10 cellular contexts compared by ENCODE assay signal in genomic region chr10:81875680-81876252, GRCh38. TPM values are rescaled to one million over a fixed set of nuclear protein-coding genes. Genes with fewer than 3 reads are reported as not detected.
DNase-seq lines count a peak whose midpoint lies in the region; ATAC-seq and TF ChIP-seq lines count a peak whose summit lies in the region.
"Had no signal": no experiment of that assay in that cellular context is flagged by ENCODE, and none has a peak within 500 bp of the region (broad histone marks: within the 10 kb centered on the region; RNA-seq: fewer than 3 reads in every experiment).

No MANE protein-coding gene starts in this region.

- H3K9me3 ChIP-seq in BE2C (no peaks in the 10 kb centered on the region), mucosa of descending colon (no peaks in the 10 kb centered on the region)
- no peaks in the 10 kb centered on the region for H3K9me3 ChIP-seq in naive thymus-derived CD4-positive, alpha-beta T cell (ENCODE audit: control insufficient read depth in 2 of 3, low read length in 3 of 3)

- CTCF ChIA-PET in naive thymus-derived CD4-positive, alpha-beta T cell (lab: Charles Lee): no interaction called here

- H3K4me1 ChIP-seq in BE2C (no peaks in the 10 kb centered on the region), mucosa of descending colon (ENCODE audit: low read depth) (no peaks in the 10 kb centered on the region)
- no peaks in the 10 kb centered on the region for H3K4me1 ChIP-seq in naive thymus-derived CD4-positive, alpha-beta T cell (ENCODE audit: control insufficient read depth in 2 of 2, insufficient read depth in 2 of 2, low read length in 2 of 2)

- peaks cover 0 to 4% (median 0%) of the 10 kb centered on the region in 5 donors for H3K36me3 Mint-ChIP-seq in naive thymus-derived CD4-positive, alpha-beta T cell

- peak; percentile 8 for DNase-seq in BE2C
- DNase-seq in GM13976 (ENCODE audit: low spot score): peak; percentile 24
- no peak for DNase-seq in naive thymus-derived CD4-positive, alpha-beta T cell
- no peak for DNase-seq in stimulated activated CD4-positive, alpha-beta T cell treated with anti-CD3 and anti-CD28 coated beads, Interleukin-2, amount 100 ng/mL, for 24 hours
- no peak for DNase-seq in mucosa of descending colon
- DNase-seq: activated CD8-positive, alpha-beta memory T cell treated with anti-CD3 and anti-CD28 coated beads, Interleukin-2, amount 50 U/mL, for 48 hours; NCI-H1092 treated with DMSO at 0.1 percent for 48 hours had no signal

- in situ Hi-C loops in GM13976 (cut with MboI; ENCODE audit: low sequenced_read_pairs, unreplicated experiment): no loop called here

- intact Hi-C loops in naive thymus-derived CD4-positive, alpha-beta T cell (cut with micrococcal nuclease): no loop called here
- intact Hi-C loops in mucosa of descending colon (cut with DNase I, micrococcal nuclease): no loop called here

- peak overlapping the region in 2 of 9 donors; percentile 18 to 42 for H3K27ac Mint-ChIP-seq in naive thymus-derived CD4-positive, alpha-beta T cell

- peaks cover 50 to 74% (median 61%) of the 10 kb centered on the region in 5 donors for H3K27me3 Mint-ChIP-seq in naive thymus-derived CD4-positive, alpha-beta T cell

- H3K4me3 ChIP-seq in BE2C (ENCODE audit: low read depth, low read length): no peak overlapping the region; the same call in 1 of the 2 replicates
- H3K4me3 ChIP-seq in naive thymus-derived CD4-positive, alpha-beta T cell (ENCODE audit: low read length): no peak overlapping the region
- H3K4me3 ChIP-seq in mucosa of descending colon: no peak overlapping the region

- H3K9me3 Mint-ChIP-seq in naive thymus-derived CD4-positive, alpha-beta T cell: peaks cover 0 to 8% (median 0%) of the 10 kb centered on the region in 11 donors

- no peak for ATAC-seq in naive thymus-derived CD4-positive, alpha-beta T cell
- ATAC-seq in HG02870 (IDR thresholded peaks at IDR 0.05; ENCODE audit: unreplicated experiment) (no peak), HG02973 (IDR thresholded peaks at IDR 0.05; ENCODE audit: unreplicated experiment) (no peak), mucosa of descending colon (no peak)

- H3K36me3 ChIP-seq in BE2C: no peaks in the 10 kb centered on the region
- H3K36me3 ChIP-seq in naive thymus-derived CD4-positive, alpha-beta T cell (ENCODE audit: control insufficient read depth in 2 of 3, insufficient read depth in 3 of 3, low read length in 3 of 3): no peaks in the 10 kb centered on the region
- no peaks in the 10 kb centered on the region for H3K36me3 ChIP-seq in mucosa of descending colon (ENCODE audit: low read depth)

- POLR2A ChIA-PET in naive thymus-derived CD4-positive, alpha-beta T cell (lab: Charles Lee): no interaction called here

- H3K27me3 ChIP-seq in BE2C: peaks cover 65% of the 10 kb centered on the region
- peaks cover 0 to 7% of the 10 kb centered on the region in 2 donors for H3K27me3 ChIP-seq in naive thymus-derived CD4-positive, alpha-beta T cell (ENCODE audit: control insufficient read depth in 2 of 2, insufficient read depth in 2 of 2, low read length in 2 of 2)

- peaks cover 8 to 25% (median 17%) of the 10 kb centered on the region in 7 donors for H3K4me1 Mint-ChIP-seq in naive thymus-derived CD4-positive, alpha-beta T cell

- peak overlapping the region; percentile 13 for H3K27ac ChIP-seq in cingulate gyrus (ENCODE audit: low read depth, low read length)
- H3K27ac ChIP-seq in naive thymus-derived CD4-positive, alpha-beta T cell (ENCODE audit: low read depth, low read length): no peak overlapping the region

- H3K4me3 Mint-ChIP-seq in naive thymus-derived CD4-positive, alpha-beta T cell: peak overlapping the region; percentile 63 to 96 (median 78)

- TF ChIP-seq CTCF in BE2C (IDR thresholded peaks at IDR 0.05; ENCODE audit: low read depth, low read length): no peak
- no peak for TF ChIP-seq CTCF in GM13976 (IDR thresholded peaks at IDR 0.05; ENCODE audit: borderline replicate concordance, control extremely low read depth, extremely low read depth, insufficient read depth, missing control alignments)
- no peak for TF ChIP-seq CTCF in mucosa of descending colon (IDR thresholded peaks at IDR 0.05)

RNA-seq across cellular contexts. Expression of gene NRG3, which starts 0.8 kb away (rescaled TPM):
- 7.7 TPM for polyA plus RNA-seq in BE2C (2012; ENCODE audit: insufficient read depth, insufficient read length, low read depth)
- total RNA-seq in naive thymus-derived CD4-positive, alpha-beta T cell: not detected
- not detected for polyA plus RNA-seq in naive thymus-derived CD4-positive, alpha-beta T cell
- total RNA-seq in mucosa of descending colon: under 1 TPM; 0.12 to 0.73 (median 0.23) TPM

Comparison
In these comparisons a context has a peak if more than half of its experiments do, and no peak if none do; other contexts are left out.
1. DNase-seq: peak in BE2C (single experiment) and GM13976 (single experiment); none in naive thymus-derived CD4-positive, alpha-beta T cell (0 of 9), stimulated activated CD4-positive, alpha-beta T cell treated with anti-CD3 and anti-CD28 coated beads, Interleukin-2, amount 100 ng/mL, for 24 hours (0 of 2) and mucosa of descending colon (0 of 3).